ENCODE assay signal across 1 cellular context in genomic region chr17:50425001-50425681, GRCh38.
TF ChIP-seq lines count a peak whose summit lies in the region.

No MANE protein-coding gene starts in this region.

TF ChIP-seq in GM12878, 131 proteins besides CTCF, POLR2A, EP300 and RAD21:
- no peak for TF ChIP-seq NFXL1 (IDR thresholded peaks at IDR 0.05; ENCODE audit: borderline replicate concordance)
- TF ChIP-seq ZNF622 (IDR thresholded peaks at IDR 0.05) = no peak
- TF ChIP-seq ESRRA (IDR thresholded peaks at IDR 0.05; ENCODE audit: low read length) = 0 out of 2 replicates have a peak, but pooled peaks have one; percentile 14
- 0 out of 2 replicates have a peak, but pooled peaks have one; percentile 10 for TF ChIP-seq NR2C1 (IDR thresholded peaks at IDR 0.05)
- no peak for TF ChIP-seq KLF5 (IDR thresholded peaks at IDR 0.05; ENCODE audit: partially characterized antibody)
- 0 out of 2 replicates have a peak, but pooled peaks have one; percentile 27 for TF ChIP-seq HDGF (IDR thresholded peaks at IDR 0.05)
- TF ChIP-seq GATAD2B (conservative IDR thresholded peaks at IDR 0.05; ENCODE audit: low read depth) = no peak
- TF ChIP-seq POU2F2 (IDR thresholded peaks at IDR 0.05; ENCODE audit: borderline replicate concordance, low read depth, low read length) = no peak
- TF ChIP-seq SREBF1 (IDR thresholded peaks at IDR 0.05; ENCODE audit: low read length) = no peak
TF ChIP-seq in GM12878: peak in this region for 3.
